Comparison of ENCODE assay signal across 1 cellular context in genomic region chr2:3242747-3243369, GRCh38.
TF ChIP-seq lines count a peak whose summit lies in the region.

No MANE protein-coding gene starts in this region.

TF ChIP-seq in HepG2, 621 proteins besides CTCF, POLR2A, EP300 and RAD21 (continued from another document):
- no peak for TF ChIP-seq ZNF124 (CRISPR knock-in tag; IDR thresholded peaks at IDR 0.05)
